Comparison of ENCODE assay signal across 8 cellular contexts in genomic region chr11:65892137-65892540, GRCh38. TPM values are rescaled to one million over a fixed set of nuclear protein-coding genes. Genes with fewer than 3 reads are reported as not detected.
A peak's percentile ranks its signal among the peaks of the same experiment; 100 is the strongest.
DNase-seq lines count a peak whose midpoint lies in the region; ATAC-seq, FAIRE-seq and TF ChIP-seq lines count a peak whose summit lies in the region.
"Not testable (repeated sequence)": the region's sequence is repeated elsewhere in the genome, so short reads cannot be mapped to it uniquely, and the experiment has no call there.

No MANE protein-coding gene starts in this region.

- 0 out of 2 replicates have a peak, but pooled peaks have one; percentile 10 for TF ChIP-seq POLR2A in H54 (IDR thresholded peaks at IDR 0.05; ENCODE audit: low read depth, low read length)
- TF ChIP-seq POLR2A in heart left ventricle (IDR thresholded peaks at IDR 0.05); spleen (IDR thresholded peaks at IDR 0.05): not testable (repeated sequence)

- POLR2A ChIA-PET in AG04449 (lab: Yijun Ruan, JAX) (interaction anchor here (1.7 to 8.7 kb wide), 6 partner anchors 8 to 90 kb away, joined by 6 to 136 read pairs (median 48); partner anchors contain the start of genes C11orf68, CFL1, DRAP1 and FOSL1), PC-9 (lab: Charles Lee; ENCODE audit: unreplicated experiment) (interaction anchor here (0.7 to 3.2 kb wide), 2 partner anchors 24 to 33 kb away, joined by 4 to 25 read pairs; no protein-coding TSS in a partner anchor)

- peaks cover 38% of the 10 kb centered on the region for H4K20me1 ChIP-seq in PC-9 (ENCODE audit: insufficient read depth)

- not testable (repeated sequence) for FAIRE-seq in H54 (lab: Jason Lieb, UNC)

- H3K4me3 ChIP-seq in AG04449 (ENCODE audit: low read depth, low read length) (peak overlapping the region; percentile 73), PC-9 (peak overlapping the region; percentile 80), heart left ventricle (peak overlapping the region; percentile 76 to 98 (median 84)), muscle layer of duodenum (ENCODE audit: low read depth in 1 of 2, low read length in 2 of 2) (peak overlapping the region; percentile 59 to 82), spleen (peak overlapping the region; percentile 75 to 93 (median 88))

- H3K4me3 Mint-ChIP-seq in activated T-cell treated with anti-CD3 and anti-CD28 coated beads, Interleukin-2, amount 50 U/mL, for 24 hours = peak overlapping the region; percentile 100
- peak overlapping the region; percentile 84 for H3K4me3 Mint-ChIP-seq in central memory CD8-positive, alpha-beta T cell

- H3K4me2 ChIP-seq in PC-9 = peak overlapping the region; percentile 98

- H3K4me1 ChIP-seq in PC-9 (replicated peaks; ENCODE audit: insufficient read depth) (peaks cover 38% of the 10 kb centered on the region), heart left ventricle (peaks cover 16 to 68% (median 49%) of the 10 kb centered on the region in 12 donors), muscle layer of duodenum (ENCODE audit: control insufficient read depth in 1 of 2, insufficient read depth in 2 of 2, low read length in 2 of 2) (peaks cover 17 to 48% of the 10 kb centered on the region in 2 donors), spleen (peaks cover 45 to 74% (median 61%) of the 10 kb centered on the region in 6 donors)

- not testable (repeated sequence) for BruUV-seq in PC-9 (replicated peaks; lab: Mats Ljungman, UMichigan)

- H3K27ac Mint-ChIP-seq in activated T-cell treated with anti-CD3 and anti-CD28 coated beads, Interleukin-2, amount 50 U/mL, for 24 hours = peak overlapping the region; percentile 94
- peak overlapping the region; percentile 91 for H3K27ac Mint-ChIP-seq in central memory CD8-positive, alpha-beta T cell (ENCODE audit: low read depth)

- H2AFZ ChIP-seq in PC-9 = not testable (repeated sequence)

- H3F3A ChIP-seq in PC-9 (ENCODE audit: insufficient read depth, low read depth) = peaks cover 93% of the 10 kb centered on the region

- H3K79me2 ChIP-seq in PC-9 (ENCODE audit: low read depth) = peaks cover 64% of the 10 kb centered on the region

- peaks cover 66% of the 10 kb centered on the region for H3K36me3 Mint-ChIP-seq in activated T-cell treated with anti-CD3 and anti-CD28 coated beads, Interleukin-2, amount 50 U/mL, for 24 hours (ENCODE audit: low read depth)
- H3K36me3 Mint-ChIP-seq in central memory CD8-positive, alpha-beta T cell (ENCODE audit: insufficient read depth) = peaks cover 18% of the 10 kb centered on the region

- H3K36me3 ChIP-seq in PC-9 (ENCODE audit: low read depth) = peaks cover 13% of the 10 kb centered on the region
- not testable (repeated sequence) for H3K36me3 ChIP-seq in heart left ventricle; muscle layer of duodenum (ENCODE audit: control insufficient read depth in 1 of 2, insufficient read depth in 2 of 2, low read length in 2 of 2); spleen

- TF ChIP-seq CTCF in AG04449 (IDR thresholded peaks at IDR 0.05; ENCODE audit: insufficient read depth, low read length, missing control alignments); PC-9 (conservative IDR thresholded peaks at IDR 0.05); heart left ventricle (IDR thresholded peaks at IDR 0.05); spleen (IDR thresholded peaks at IDR 0.05 in 8 of 11, conservative IDR thresholded peaks at IDR 0.05 in 3 of 11): not testable (repeated sequence)

- ATAC-seq in central memory CD8-positive, alpha-beta T cell (replicated peaks; ENCODE audit: extremely low read depth, poor library complexity, severe bottlenecking); heart left ventricle: not testable (repeated sequence)

- WGBS in heart left ventricle, 4 donors = 25 to 61% (median 50%) methylated on average over 5 of the region's 5 CpGs
- 42 to 60% (median 53%) methylated on average over 5 of the region's 5 CpGs for WGBS in spleen, 5 donors

- DNase-seq in AG04449 (ENCODE audit: low read depth, low spot score); H54 (ENCODE audit: insufficient read length, low spot score); PC-9; central memory CD8-positive, alpha-beta T cell (ENCODE audit: low spot score in 2 of 2); heart left ventricle; spleen: not testable (repeated sequence)
- DNase-seq in activated T-cell treated with anti-CD3 and anti-CD28 coated beads, Interleukin-2, amount 50 U/mL, for 24 hours = peak; percentile 65

- H3K4me1 Mint-ChIP-seq in activated T-cell treated with anti-CD3 and anti-CD28 coated beads, Interleukin-2, amount 50 U/mL, for 24 hours (ENCODE audit: low read depth) = peaks cover 75% of the 10 kb centered on the region
- H3K4me1 Mint-ChIP-seq in central memory CD8-positive, alpha-beta T cell = peaks cover 51% of the 10 kb centered on the region

- H3K9me2 ChIP-seq in PC-9 (ENCODE audit: insufficient read depth) = not testable (repeated sequence)

- CTCF ChIA-PET in AG04449 (lab: Yijun Ruan, JAX) = interaction anchor here (2.5 to 33.3 kb wide), 5 partner anchors 7 to 87 kb away, joined by 7 to 1090 read pairs (median 17); partner anchors contain the start of genes FOSL1, MUS81 and SART1
- CTCF ChIA-PET in PC-9 (lab: Charles Lee) = interaction anchor here (2.0 kb wide), 1 partner anchor 26 kb away, joined by 7 read pairs; no protein-coding TSS in a partner anchor

- not testable (repeated sequence) for H3K27me3 ChIP-seq in PC-9 (ENCODE audit: insufficient read depth, low read depth); heart left ventricle; muscle layer of duodenum (ENCODE audit: low read depth, low read length); spleen (replicated peaks in 1 of 7)

- not testable (repeated sequence) for H3K9me3 Mint-ChIP-seq in activated T-cell treated with anti-CD3 and anti-CD28 coated beads, Interleukin-2, amount 50 U/mL, for 24 hours; central memory CD8-positive, alpha-beta T cell

- intact Hi-C loops in PC-9 (cut with micrococcal nuclease; ENCODE audit: unreplicated experiment); heart left ventricle (cut with DNase I); spleen (cut with DNase I; ENCODE audit: low total_unique reads): not testable (repeated sequence)

- not testable (repeated sequence) for H3K27me3 Mint-ChIP-seq in activated T-cell treated with anti-CD3 and anti-CD28 coated beads, Interleukin-2, amount 50 U/mL, for 24 hours; central memory CD8-positive, alpha-beta T cell

- H3K27ac ChIP-seq in PC-9 (peak overlapping the region; percentile 64), heart left ventricle (peak overlapping the region; percentile 87 to 99 (median 98)), muscle layer of duodenum (ENCODE audit: low read length) (peak overlapping the region; percentile 72), spleen (peak overlapping the region; percentile 92 to 99 (median 96))

- not testable (repeated sequence) for H3K9me3 ChIP-seq in PC-9 (ENCODE audit: insufficient read depth, low read depth); heart left ventricle; muscle layer of duodenum (ENCODE audit: control insufficient read depth in 1 of 2, low read length in 2 of 2); spleen

RNA-seq across cellular contexts. Expression of gene CCDC85B, which starts 1.7 kb away (rescaled TPM):
- total RNA-seq in PC-9 (2021) (45.0 and 95.0 TPM in 2 replicates), heart left ventricle (10 to 100 TPM; 32.3 to 78.1 (median 36.9) TPM), spleen (10 to 100 TPM; 38.7 to 61.7 (median 44.4) TPM)
- polyA plus RNA-seq in heart left ventricle (10 to 100 TPM; 31.3 to 62.1 TPM), spleen (100 to 1,000 TPM in 1 of 3 donors, 10 to 100 TPM in 2; 53.9 to 131 (median 96.2) TPM)

RNA-seq across cellular contexts. Expression of gene FIBP, which starts 3.9 kb away (rescaled TPM):
- total RNA-seq in PC-9 (2021) (105 and 141 TPM in 2 replicates), heart left ventricle (10 to 100 TPM; 48.2 to 93.9 (median 57.3) TPM), spleen (10 to 100 TPM; 52.3 to 79.0 (median 64.9) TPM)
- polyA plus RNA-seq in heart left ventricle (10 to 100 TPM; 35.0 to 74.7 TPM), spleen (10 to 100 TPM; 61.9 to 66.3 (median 62.3) TPM)

RNA-seq across cellular contexts. Expression of gene FOSL1, which starts 8.0 kb away (rescaled TPM):
- 58.8 and 69.9 TPM in 2 replicates for total RNA-seq in PC-9 (2021)
- total RNA-seq in heart left ventricle = 10 to 100 TPM in 1 of 9 donors, 1 to 10 TPM in 6, under 1 TPM in 2; 0.22 to 13.7 (median 1.5) TPM
- polyA plus RNA-seq in heart left ventricle = 10 to 100 TPM in 1 of 2 donors, 1 to 10 TPM in 1; 1.2 to 48.1 TPM
- 1 to 10 TPM in 6 of 7 donors, under 1 TPM in 1; 0.42 to 5.4 (median 1.6) TPM for total RNA-seq in spleen
- 1 to 10 TPM in 2 of 3 donors, under 1 TPM in 1; 0.59 to 1.2 (median 1.2) TPM for polyA plus RNA-seq in spleen

RNA-seq across cellular contexts. Expression of gene CTSW, which starts 12.5 kb away (rescaled TPM):
- not detected in 2 replicates for total RNA-seq in PC-9 (2021)
- total RNA-seq in heart left ventricle = 1 to 10 TPM in 3 of 9 donors, under 1 TPM in 5, not detected in 1; 0.16 to 9.4 (median 0.90) TPM
- under 1 TPM; 0.17 to 0.53 TPM for polyA plus RNA-seq in heart left ventricle
- 10 to 100 TPM; 18.8 to 38.2 (median 29.5) TPM for total RNA-seq in spleen
- polyA plus RNA-seq in spleen = 10 to 100 TPM in 2 of 3 donors, 1 to 10 TPM in 1; 5.6 to 13.2 (median 10.8) TPM

RNA-seq across cellular contexts. Expression of gene EFEMP2, which starts 19.5 kb away (rescaled TPM):
- 18.1 and 32.3 TPM in 2 replicates for total RNA-seq in PC-9 (2021)
- total RNA-seq in heart left ventricle = 100 to 1,000 TPM in 3 of 9 donors, 10 to 100 TPM in 6; 67.7 to 123 (median 88.7) TPM
- polyA plus RNA-seq in heart left ventricle = 10 to 100 TPM; 43.6 to 86.6 TPM
- 10 to 100 TPM; 21.0 to 53.5 (median 38.4) TPM for total RNA-seq in spleen
- polyA plus RNA-seq in spleen = 10 to 100 TPM; 22.5 to 39.1 (median 31.4) TPM
